1 cellular context compared by ENCODE assay signal in genomic region chr10:48523820-48524758, GRCh38.
TF ChIP-seq lines count a peak whose summit lies in the region.

No MANE protein-coding gene starts in this region.

TF ChIP-seq in K562, 482 proteins besides CTCF, POLR2A, EP300 and RAD21 (continued from another document and continues in another):
- TF ChIP-seq CUX1 (CRISPR knock-in tag; IDR thresholded peaks at IDR 0.05) = no peak
- no peak for TF ChIP-seq SMARCE1 (IDR thresholded peaks at IDR 0.05)
- no peak for TF ChIP-seq SMAD1 (IDR thresholded peaks at IDR 0.05; ENCODE audit: low read depth, low read length, partially characterized antibody)
- TF ChIP-seq KAT8 (IDR thresholded peaks at IDR 0.05; ENCODE audit: low read depth) = no peak
- TF ChIP-seq TSC22D4 (tag; IDR thresholded peaks at IDR 0.05) = no peak
- no peak for TF ChIP-seq SFPQ (IDR thresholded peaks at IDR 0.05; ENCODE audit: low read depth, low read length)
- no peak for TF ChIP-seq RAD51 (IDR thresholded peaks at IDR 0.05; ENCODE audit: borderline replicate concordance, low read depth)
- peak; percentile 27 for TF ChIP-seq HCFC1 (IDR thresholded peaks at IDR 0.05; ENCODE audit: low read depth, low read length)
- no peak for TF ChIP-seq SRF (CRISPR knock-in tag; IDR thresholded peaks at IDR 0.05)
- no peak for TF ChIP-seq ZNF124 (CRISPR knock-in tag; IDR thresholded peaks at IDR 0.05)
- no peak for TF ChIP-seq TRIM25 (IDR thresholded peaks at IDR 0.05; ENCODE audit: borderline replicate concordance)
- TF ChIP-seq ZNF398 (CRISPR knock-in tag; IDR thresholded peaks at IDR 0.05) = no peak
- no peak for TF ChIP-seq ELF4 (CRISPR knock-in tag; IDR thresholded peaks at IDR 0.05)
- TF ChIP-seq ZNF780A (CRISPR knock-in tag; IDR thresholded peaks at IDR 0.05) = no peak
- TF ChIP-seq ZNF436 (CRISPR knock-in tag; IDR thresholded peaks at IDR 0.05) = no peak
- no peak for TF ChIP-seq DIDO1 (tag; IDR thresholded peaks at IDR 0.05; ENCODE audit: low read depth)
- no peak; a peak in 1 of 4 replicates for TF ChIP-seq RCOR1 (IDR thresholded peaks at IDR 0.05; ENCODE audit: borderline replicate concordance in 1 of 2, low read depth in 2 of 2, low read length in 2 of 2)
- no peak for TF ChIP-seq MIER1 (IDR thresholded peaks at IDR 0.05; ENCODE audit: low read depth)
- TF ChIP-seq ZNF778 (CRISPR knock-in tag; IDR thresholded peaks at IDR 0.05) = no peak
- no peak for TF ChIP-seq ZMIZ1 (IDR thresholded peaks at IDR 0.05; ENCODE audit: low read depth in 2 of 2, low read length in 2 of 2)
- no peak for TF ChIP-seq ZNF354B (CRISPR knock-in tag; IDR thresholded peaks at IDR 0.05)
- no peak for TF ChIP-seq TEAD2 (tag; IDR thresholded peaks at IDR 0.05)
- TF ChIP-seq ZBTB2 (IDR thresholded peaks at IDR 0.05) = no peak
- no peak for TF ChIP-seq DEAF1 (CRISPR knock-in tag; IDR thresholded peaks at IDR 0.05)
- no peak for TF ChIP-seq CHAMP1 (IDR thresholded peaks at IDR 0.05)
- no peak for TF ChIP-seq CEBPB (tag; IDR thresholded peaks at IDR 0.05)
- TF ChIP-seq ZNF785 (CRISPR knock-in tag; IDR thresholded peaks at IDR 0.05) = no peak
- TF ChIP-seq ZNF24 (IDR thresholded peaks at IDR 0.05) = no peak
- no peak for TF ChIP-seq CHD2 (IDR thresholded peaks at IDR 0.05; ENCODE audit: low read depth, low read length)
- TF ChIP-seq KLF16 (IDR thresholded peaks at IDR 0.05) = no peak
- 0 out of 2 replicates have a peak, but pooled peaks have one; percentile 35 for TF ChIP-seq FOXP1 (CRISPR knock-in tag; IDR thresholded peaks at IDR 0.05)
- no peak for TF ChIP-seq THRB (CRISPR knock-in tag; conservative IDR thresholded peaks at IDR 0.05)
- TF ChIP-seq ZSCAN32 (CRISPR knock-in tag; IDR thresholded peaks at IDR 0.05) = no peak
- TF ChIP-seq ESRRA (IDR thresholded peaks at IDR 0.05; ENCODE audit: borderline replicate concordance, low read depth) = no peak
- TF ChIP-seq PREB (CRISPR knock-in tag; IDR thresholded peaks at IDR 0.05) = no peak
